1 cellular context compared by ENCODE assay signal in genomic region chr9:105360344-105360743, GRCh38.
TF ChIP-seq lines count a peak whose summit lies in the region.

No MANE protein-coding gene starts in this region.

TF ChIP-seq in GM12878, 131 proteins besides CTCF, POLR2A, EP300 and RAD21 (continued from another document):
- TF ChIP-seq SKIL (IDR thresholded peaks at IDR 0.05; ENCODE audit: low read depth, poor library complexity, severe bottlenecking) (no peak), JUNB (IDR thresholded peaks at IDR 0.05) (no peak), ZNF274 (IDR thresholded peaks at IDR 0.05; ENCODE audit: insufficient read depth, insufficient read length) (no peak), NFXL1 (IDR thresholded peaks at IDR 0.05; ENCODE audit: borderline replicate concordance) (no peak), RBBP5 (conservative IDR thresholded peaks at IDR 0.05) (no peak), ZNF687 (IDR thresholded peaks at IDR 0.05) (no peak)
